In genomic region chr6:45625191-45625664, GRCh38 we compare ENCODE assay signal across 10 cellular contexts.
DNase-seq lines count a peak whose midpoint lies in the region; ATAC-seq and TF ChIP-seq lines count a peak whose summit lies in the region.
"Had no signal": no experiment of that assay in that cellular context is flagged by ENCODE, and none has a peak within 500 bp of the region (broad histone marks: within the 10 kb centered on the region; RNA-seq: fewer than 3 reads in every experiment).

No MANE protein-coding gene starts in this region.

- POLR2A ChIA-PET in MCF 10A (lab: Yijun Ruan, JAX): interaction anchor here (0.8 to 1.5 kb wide), 2 partner anchors 8 to 97 kb away, joined by 3 read pairs; no protein-coding TSS in a partner anchor
- POLR2A ChIA-PET in activated CD4-positive, alpha-beta memory T cell treated with anti-CD3 and anti-CD28 coated beads for 36 hours (lab: Charles Lee): interaction anchor here (0.6 kb wide), 1 partner anchor 157 kb away, joined by 3 read pairs; no protein-coding TSS in a partner anchor

- no peaks in the 10 kb centered on the region for H3K9me3 Mint-ChIP-seq in MCF 10A (ENCODE audit: unreplicated experiment)
- no peaks in the 10 kb centered on the region for H3K9me3 Mint-ChIP-seq in activated CD4-positive, alpha-beta memory T cell treated with anti-CD3 and anti-CD28 coated beads for 36 hours
- no peaks in the 10 kb centered on the region for H3K9me3 Mint-ChIP-seq in stimulated activated naive CD8-positive, alpha-beta T cell treated with anti-CD3 and anti-CD28 coated beads, Interleukin-15, Interleukin-2, amounts not matched to agents 100 ng/mL and 50 ng/mL, for 24 hours

- H3K4me2 ChIP-seq in fibroblast of lung (ENCODE audit: extremely low read depth, insufficient read depth, low read length): no peak overlapping the region
- H3K4me2 ChIP-seq: BLaER1 treated with 17β-estradiol and CSF1 and Interleukin-3, amounts not matched to agents 10 nM and 100 nM had no signal

- no peaks in the 10 kb centered on the region for H3K79me2 ChIP-seq in fibroblast of lung (ENCODE audit: control insufficient read depth, insufficient read depth, low read length)

- H3K36me3 Mint-ChIP-seq in MCF 10A (ENCODE audit: insufficient read depth, unreplicated experiment): no peaks in the 10 kb centered on the region
- no peaks in the 10 kb centered on the region for H3K36me3 Mint-ChIP-seq in activated CD4-positive, alpha-beta memory T cell treated with anti-CD3 and anti-CD28 coated beads for 36 hours
- no peaks in the 10 kb centered on the region for H3K36me3 Mint-ChIP-seq in stimulated activated naive CD8-positive, alpha-beta T cell treated with anti-CD3 and anti-CD28 coated beads, Interleukin-15, Interleukin-2, amounts not matched to agents 100 ng/mL and 50 ng/mL, for 24 hours (ENCODE audit: low read depth)

- H4K20me1 ChIP-seq in fibroblast of lung (ENCODE audit: control insufficient read depth, extremely low read depth, insufficient read depth, low read length): no peaks in the 10 kb centered on the region
- H4K20me1 ChIP-seq: BLaER1 treated with 17β-estradiol and CSF1 and Interleukin-3, amounts not matched to agents 10 nM and 100 nM had no signal

- no peak overlapping the region for H2AFZ ChIP-seq in fibroblast of lung (ENCODE audit: low read length)

- DNase-seq in MCF 10A (ENCODE audit: unreplicated experiment): peak; percentile 77
- no peak for DNase-seq in breast epithelium (ENCODE audit: low spot score in 2 of 2)
- DNase-seq in activated CD4-positive, alpha-beta memory T cell treated with anti-CD3 and anti-CD28 coated beads for 36 hours: peak; percentile 61
- DNase-seq in fibroblast of lung (ENCODE audit: low read depth in 2 of 2): peak; percentile 82 to 93
- no peak for DNase-seq in NOMO-1 treated with DMSO at 0.1 percent for 48 hours (lab: John Stamatoyannopoulos, UW; ENCODE audit: unreplicated experiment)
- no peak for DNase-seq in foreskin melanocyte
- DNase-seq: SIG-M5 had no signal

- H3K27ac ChIP-seq in breast epithelium (no peak overlapping the region), fibroblast of lung (ENCODE audit: insufficient read depth, low read length) (peak overlapping the region; percentile 66)
- H3K27ac ChIP-seq: BLaER1 treated with 17β-estradiol and CSF1 and Interleukin-3, amounts not matched to agents 10 nM and 100 nM had no signal

- TF ChIP-seq POLR2A in breast epithelium (IDR thresholded peaks at IDR 0.05): no peak

- no peak overlapping the region for H3K4me3 ChIP-seq in breast epithelium
- H3K4me3 ChIP-seq in fibroblast of lung (replicated peaks in 1 of 4; ENCODE audit: control extremely low read depth in 1 of 4, insufficient read depth in 1 of 4, low read depth in 3 of 4, low read length in 4 of 4): no peak overlapping the region
- H3K4me3 ChIP-seq: BLaER1 treated with 17β-estradiol and CSF1 and Interleukin-3, amounts not matched to agents 10 nM and 100 nM had no signal

- no TSS peak for BruUV-seq in MCF 10A (replicated peaks; lab: Mats Ljungman, UMichigan)

- H3K9ac ChIP-seq in fibroblast of lung (ENCODE audit: insufficient read depth, low read length): no peak overlapping the region
- H3K9ac ChIP-seq: BLaER1 treated with 17β-estradiol and CSF1 and Interleukin-3, amounts not matched to agents 10 nM and 100 nM had no signal

- CTCF ChIA-PET in MCF 10A (lab: Yijun Ruan, JAX): no interaction called here
- CTCF ChIA-PET in activated CD4-positive, alpha-beta memory T cell treated with anti-CD3 and anti-CD28 coated beads for 36 hours (lab: Charles Lee): interaction anchor here (0.6 to 1.2 kb wide), 2 partner anchors 8 to 89 kb away, joined by 3 read pairs; no protein-coding TSS in a partner anchor

- TF ChIP-seq CTCF in MCF 10A (IDR thresholded peaks at IDR 0.05; ENCODE audit: unreplicated experiment): no peak
- TF ChIP-seq CTCF in breast epithelium (IDR thresholded peaks at IDR 0.05): no peak
- no peak for TF ChIP-seq CTCF in fibroblast of lung (conservative IDR thresholded peaks at IDR 0.05 in 1 of 2, IDR thresholded peaks at IDR 0.05 in 1 of 2; ENCODE audit: low read depth in 1 of 2, low read length in 2 of 2)

- intact Hi-C loops in MCF 10A (cut with micrococcal nuclease) (no loop called here), breast epithelium (cut with DNase I; ENCODE audit: low total_unique reads) (no loop called here)
- intact Hi-C loops in activated CD4-positive, alpha-beta memory T cell treated with anti-CD3 and anti-CD28 coated beads for 36 hours (cut with micrococcal nuclease): loop anchor here (1.0 to 5.0 kb wide), 8 partner anchors 17 to 983 kb away; no protein-coding TSS in a partner anchor

- no peaks in the 10 kb centered on the region for H3K36me3 ChIP-seq in breast epithelium
- no peaks in the 10 kb centered on the region for H3K36me3 ChIP-seq in fibroblast of lung (ENCODE audit: control insufficient read depth, insufficient read depth, low read length)
- H3K36me3 ChIP-seq: BLaER1 treated with 17β-estradiol and CSF1 and Interleukin-3, amounts not matched to agents 10 nM and 100 nM had no signal

- H3K27me3 ChIP-seq in breast epithelium: no peaks in the 10 kb centered on the region
- no peaks in the 10 kb centered on the region for H3K27me3 ChIP-seq in fibroblast of lung (ENCODE audit: control insufficient read depth, insufficient read depth, low read length)
- H3K27me3 ChIP-seq: BLaER1 treated with 17β-estradiol and CSF1 and Interleukin-3, amounts not matched to agents 10 nM and 100 nM had no signal

- H3K27me3 Mint-ChIP-seq in MCF 10A (ENCODE audit: insufficient read depth, unreplicated experiment): no peaks in the 10 kb centered on the region
- no peaks in the 10 kb centered on the region for H3K27me3 Mint-ChIP-seq in activated CD4-positive, alpha-beta memory T cell treated with anti-CD3 and anti-CD28 coated beads for 36 hours
- no peaks in the 10 kb centered on the region for H3K27me3 Mint-ChIP-seq in stimulated activated naive CD8-positive, alpha-beta T cell treated with anti-CD3 and anti-CD28 coated beads, Interleukin-15, Interleukin-2, amounts not matched to agents 100 ng/mL and 50 ng/mL, for 24 hours

- H3K27ac Mint-ChIP-seq in MCF 10A (ENCODE audit: low read depth, unreplicated experiment): peak overlapping the region; percentile 53
- H3K27ac Mint-ChIP-seq in activated CD4-positive, alpha-beta memory T cell treated with anti-CD3 and anti-CD28 coated beads for 36 hours: peak overlapping the region; percentile 80
- H3K27ac Mint-ChIP-seq in stimulated activated naive CD8-positive, alpha-beta T cell treated with anti-CD3 and anti-CD28 coated beads, Interleukin-15, Interleukin-2, amounts not matched to agents 100 ng/mL and 50 ng/mL, for 24 hours: peak overlapping the region; percentile 83

- H3K4me1 ChIP-seq in breast epithelium (no peaks in the 10 kb centered on the region), fibroblast of lung (ENCODE audit: control insufficient read depth, extremely low read depth, insufficient read depth, low read length) (peaks cover 23% of the 10 kb centered on the region)

- no peaks in the 10 kb centered on the region for H3K9me3 ChIP-seq in breast epithelium
- H3K9me3 ChIP-seq in fibroblast of lung (ENCODE audit: control insufficient read depth, insufficient read depth, low read depth, low read length): no peaks in the 10 kb centered on the region
- H3K9me3 ChIP-seq: BLaER1 treated with 17β-estradiol and CSF1 and Interleukin-3, amounts not matched to agents 10 nM and 100 nM had no signal

- no peak overlapping the region for H3K4me3 Mint-ChIP-seq in MCF 10A (ENCODE audit: unreplicated experiment)
- H3K4me3 Mint-ChIP-seq in activated CD4-positive, alpha-beta memory T cell treated with anti-CD3 and anti-CD28 coated beads for 36 hours: no peak overlapping the region
- peak overlapping the region; percentile 43 for H3K4me3 Mint-ChIP-seq in stimulated activated naive CD8-positive, alpha-beta T cell treated with anti-CD3 and anti-CD28 coated beads, Interleukin-15, Interleukin-2, amounts not matched to agents 100 ng/mL and 50 ng/mL, for 24 hours

- peaks cover 29% of the 10 kb centered on the region for H3K4me1 Mint-ChIP-seq in MCF 10A (ENCODE audit: insufficient read depth, unreplicated experiment)
- peaks cover 58% of the 10 kb centered on the region for H3K4me1 Mint-ChIP-seq in activated CD4-positive, alpha-beta memory T cell treated with anti-CD3 and anti-CD28 coated beads for 36 hours (ENCODE audit: low read depth)
- peaks cover 72% of the 10 kb centered on the region for H3K4me1 Mint-ChIP-seq in stimulated activated naive CD8-positive, alpha-beta T cell treated with anti-CD3 and anti-CD28 coated beads, Interleukin-15, Interleukin-2, amounts not matched to agents 100 ng/mL and 50 ng/mL, for 24 hours (ENCODE audit: low read depth)

- ATAC-seq in GM21515 (IDR thresholded peaks at IDR 0.05; ENCODE audit: unreplicated experiment): no peak

Comparison
In these comparisons a context has a peak if more than half of its experiments do, and no peak if none do; other contexts are left out.
1. DNase-seq: peak in MCF 10A (single experiment), activated CD4-positive, alpha-beta memory T cell treated with anti-CD3 and anti-CD28 coated beads for 36 hours (single experiment) and fibroblast of lung (2 of 2); none in breast epithelium (0 of 2), NOMO-1 treated with DMSO at 0.1 percent for 48 hours (single experiment) and foreskin melanocyte (single experiment).
2. Peak in every context shown above with its lines, with median percentiles within 50 percentile points of each other: H3K27ac Mint-ChIP-seq.